11 cellular contexts compared by ENCODE assay signal in genomic region chr15:77022646-77023575, GRCh38. TPM values are rescaled to one million over a fixed set of nuclear protein-coding genes. Genes with fewer than 3 reads are reported as not detected.
DNase-seq lines count a peak whose midpoint lies in the region; ATAC-seq, FAIRE-seq and TF ChIP-seq lines count a peak whose summit lies in the region.
"Had no signal": no experiment of that assay in that cellular context is flagged by ENCODE, and none has a peak within 500 bp of the region (broad histone marks: within the 10 kb centered on the region; RNA-seq: fewer than 3 reads in every experiment).

No MANE protein-coding gene starts in this region.

- intact Hi-C loops in spleen (cut with DNase I; ENCODE audit: low total_unique reads): loop anchor here (10.0 kb wide), 3 partner anchors 48 to 522 kb away; no protein-coding TSS in a partner anchor

- H3K4me3 ChIP-seq in Peyer's patch (no peak overlapping the region), spleen (no peak overlapping the region)
- H3K4me3 ChIP-seq: tibial nerve had no signal

- TF ChIP-seq CTCF in Peyer's patch (IDR thresholded peaks at IDR 0.05): no peak
- TF ChIP-seq CTCF in spleen (IDR thresholded peaks at IDR 0.05 in 8 of 11, conservative IDR thresholded peaks at IDR 0.05 in 3 of 11): no peak
- no peak for TF ChIP-seq CTCF in D721Med (IDR thresholded peaks at IDR 0.05; ENCODE audit: insufficient read depth, missing control alignments)

- H3K36me3 Mint-ChIP-seq in effector memory CD8-positive, alpha-beta T cell (ENCODE audit: insufficient read depth): peaks cover 75% of the 10 kb centered on the region

- no peak for FAIRE-seq in D721Med (lab: Jason Lieb, UNC)
- FAIRE-seq: bronchial epithelial cell had no signal

- H3K9me3 Mint-ChIP-seq in effector memory CD8-positive, alpha-beta T cell: no peaks in the 10 kb centered on the region

- H3K36me3 ChIP-seq in Peyer's patch: no peaks in the 10 kb centered on the region
- H3K36me3 ChIP-seq in spleen: peaks cover 0 to 94% (median 10%) of the 10 kb centered on the region in 6 donors
- H3K36me3 ChIP-seq: tibial nerve had no signal

- peak; percentile 55 for DNase-seq in activated CD8-positive, alpha-beta memory T cell treated with anti-CD3 and anti-CD28 coated beads, Interleukin-2, amount 50 U/mL, for 48 hours
- DNase-seq in activated CD8-positive, alpha-beta memory T cell treated with anti-CD3 and anti-CD28 coated beads, Interleukin-2, amount 50 U/mL, for 4 hours: no peak
- DNase-seq in Peyer's patch: peak in 1 of 3 donors; percentile 40
- no peak for DNase-seq in effector memory CD8-positive, alpha-beta T cell
- peak; percentile 73 for DNase-seq in spleen
- no peak for DNase-seq in D721Med (ENCODE audit: insufficient read length, low spot score)
- no peak for DNase-seq in SW 1271 (lab: John Stamatoyannopoulos, UW)

- H3K27me3 ChIP-seq in Peyer's patch: no peaks in the 10 kb centered on the region
- H3K27me3 ChIP-seq in spleen (replicated peaks in 1 of 7): no peaks in the 10 kb centered on the region
- H3K27me3 ChIP-seq: tibial nerve had no signal

- 88 to 92% (median 90%) methylated on average over 14 of the region's 14 CpGs for WGBS in spleen, 5 donors

- peak overlapping the region; percentile 96 to 97 for H3K27ac Mint-ChIP-seq in effector memory CD8-positive, alpha-beta T cell

- H3K4me1 ChIP-seq in Peyer's patch (peaks cover 0 to 16% (median 3%) of the 10 kb centered on the region in 4 donors), spleen (peaks cover 17 to 82% (median 63%) of the 10 kb centered on the region in 6 donors)

- H3K9me3 ChIP-seq in Peyer's patch (no peaks in the 10 kb centered on the region), spleen (no peaks in the 10 kb centered on the region)
- H3K9me3 ChIP-seq: tibial nerve had no signal

- no peak for TF ChIP-seq POLR2A in Peyer's patch (IDR thresholded peaks at IDR 0.05)
- no peak for TF ChIP-seq POLR2A in spleen (IDR thresholded peaks at IDR 0.05)
- no peak for TF ChIP-seq POLR2A in GM18505 (IDR thresholded peaks at IDR 0.05; ENCODE audit: borderline replicate concordance, extremely low read depth, insufficient read depth, insufficient read length)

- no peak for ATAC-seq in effector memory CD8-positive, alpha-beta T cell (replicated peaks)
- no peak for ATAC-seq in GM18505 (IDR thresholded peaks at IDR 0.05; ENCODE audit: unreplicated experiment)

- peaks cover 71 to 74% of the 10 kb centered on the region in 2 donors for H3K4me1 Mint-ChIP-seq in effector memory CD8-positive, alpha-beta T cell (ENCODE audit: low read depth in 2 of 2)

- peak overlapping the region in 3 of 4 donors; percentile 8 to 55 (median 45) for H3K27ac ChIP-seq in Peyer's patch
- peak overlapping the region; percentile 10 to 89 (median 70) for H3K27ac ChIP-seq in spleen
- H3K27ac ChIP-seq: tibial nerve had no signal

- H3K27me3 Mint-ChIP-seq in effector memory CD8-positive, alpha-beta T cell: no peaks in the 10 kb centered on the region

- H3K4me3 Mint-ChIP-seq in effector memory CD8-positive, alpha-beta T cell: peak overlapping the region; percentile 77 to 83

RNA-seq across cellular contexts. Expression of gene PSTPIP1, which starts 28.0 kb away (rescaled TPM):
- total RNA-seq in Peyer's patch (10 to 100 TPM in 3 of 4 donors, 1 to 10 TPM in 1; 6.3 to 40.4 (median 19.5) TPM), spleen (100 to 1,000 TPM in 1 of 7 donors, 10 to 100 TPM in 6; 62.0 to 130 (median 82.6) TPM)
- 100 to 1,000 TPM in 2 of 3 donors, 10 to 100 TPM in 1; 31.1 to 150 (median 115) TPM for polyA plus RNA-seq in spleen
- total RNA-seq: A673, bronchial epithelial cell had no signal

RNA-seq across cellular contexts. Expression of gene TSPAN3, which starts 48.0 kb away (rescaled TPM):
- total RNA-seq in Peyer's patch: 100 to 1,000 TPM in 3 of 4 donors, 10 to 100 TPM in 1; 92.4 to 778 (median 563) TPM
- 100 to 1,000 TPM in 6 of 7 donors, 10 to 100 TPM in 1; 98.5 to 276 (median 124) TPM for total RNA-seq in spleen
- 100 to 1,000 TPM; 117 to 160 (median 158) TPM for polyA plus RNA-seq in spleen

Comparison
In these comparisons a context has a peak if more than half of its experiments do, and no peak if none do; other contexts are left out.
1. DNase-seq: peak in activated CD8-positive, alpha-beta memory T cell treated with anti-CD3 and anti-CD28 coated beads, Interleukin-2, amount 50 U/mL, for 48 hours (single experiment) and spleen (single experiment); none in activated CD8-positive, alpha-beta memory T cell treated with anti-CD3 and anti-CD28 coated beads, Interleukin-2, amount 50 U/mL, for 4 hours (single experiment), effector memory CD8-positive, alpha-beta T cell (0 of 3), D721Med (single experiment) and SW 1271 (0 of 2).